8 cellular contexts compared by ENCODE assay signal in genomic region chr5:127143722-127144121, GRCh38.
"Had no signal": no experiment of that assay in that cellular context is flagged by ENCODE, and none has a peak within 500 bp of the region (broad histone marks: within the 10 kb centered on the region; RNA-seq: fewer than 3 reads in every experiment).

No MANE protein-coding gene starts in this region.

- H3K27ac Mint-ChIP-seq: H9 had no signal

- H3K9ac ChIP-seq: KMS-11 had no signal

- H3K27ac ChIP-seq: KMS-11 had no signal

- DNase-seq: GOT3, H9, HCEC 1CT, IMR-90, KBM-7 had no signal

- FAIRE-seq: H54, HTR-8/SVneo had no signal

- H3K4me2 ChIP-seq: KMS-11 had no signal

- H3K9me3 Mint-ChIP-seq: H9 had no signal

- H3K4me3 Mint-ChIP-seq: H9 had no signal

- H3K4me1 Mint-ChIP-seq: H9 had no signal
